Comparison of ENCODE assay signal across 22 cellular contexts in genomic region chr6:147486683-147487082, GRCh38. TPM values are rescaled to one million over a fixed set of nuclear protein-coding genes. Genes with fewer than 3 reads are reported as not detected.
DNase-seq lines count a peak whose midpoint lies in the region; ATAC-seq and TF ChIP-seq lines count a peak whose summit lies in the region.
"Had no signal": no experiment of that assay in that cellular context is flagged by ENCODE, and none has a peak within 500 bp of the region (broad histone marks: within the 10 kb centered on the region; RNA-seq: fewer than 3 reads in every experiment).

No MANE protein-coding gene starts in this region.

- TF ChIP-seq POLR2A in suprapubic skin (IDR thresholded peaks at IDR 0.05), result no peak

- POLR2A ChIA-PET in OCI-LY7 (lab: Charles Lee), result no interaction called here
- POLR2A ChIA-PET in RWPE1 (lab: Yijun Ruan, JAX; ENCODE audit: low non-redundant PET), result no interaction called here

- H3K36me3 ChIP-seq in OCI-LY7 (ENCODE audit: insufficient read depth, low read length) (no peaks in the 10 kb centered on the region), suprapubic skin (no peaks in the 10 kb centered on the region)
- H3K36me3 ChIP-seq: brain microvascular endothelial cell, heart left ventricle, neural progenitor cell, right lobe of liver, thoracic aorta had no signal

- TF ChIP-seq CTCF in OCI-LY7 (conservative IDR thresholded peaks at IDR 0.05; ENCODE audit: low read length) (no peak), RWPE1 (conservative IDR thresholded peaks at IDR 0.05; ENCODE audit: low read depth) (no peak), suprapubic skin (IDR thresholded peaks at IDR 0.05) (no peak)

- H2AFZ ChIP-seq in OCI-LY7 (ENCODE audit: low read length), result no peak overlapping the region
- H2AFZ ChIP-seq: neural progenitor cell had no signal

- no peaks in the 10 kb centered on the region for H3K79me2 ChIP-seq in OCI-LY7 (ENCODE audit: insufficient read depth, low read depth, low read length)

- intact Hi-C loops in OCI-LY7 (cut with micrococcal nuclease; ENCODE audit: unreplicated experiment), result no loop called here

- CTCF ChIA-PET in OCI-LY7 (lab: Charles Lee; ENCODE audit: unreplicated experiment), result no interaction called here
- CTCF ChIA-PET in RWPE1 (lab: Yijun Ruan, JAX), result no interaction called here

- no peaks in the 10 kb centered on the region for H3K27me3 ChIP-seq in suprapubic skin
- H3K27me3 ChIP-seq: brain microvascular endothelial cell, heart left ventricle, neural progenitor cell, right lobe of liver had no signal

- no peak overlapping the region for H3K27ac ChIP-seq in OCI-LY7 (ENCODE audit: low read depth, low read length, poor library complexity, severe bottlenecking)
- no peak overlapping the region for H3K27ac ChIP-seq in RWPE1
- no peak overlapping the region for H3K27ac ChIP-seq in suprapubic skin
- H3K27ac ChIP-seq: brain microvascular endothelial cell, C4-2B, heart left ventricle, neural progenitor cell, right lobe of liver, thoracic aorta had no signal

- no peaks in the 10 kb centered on the region for H3K9me3 ChIP-seq in OCI-LY7 (ENCODE audit: low read length)
- H3K9me3 ChIP-seq in suprapubic skin, result no peaks in the 10 kb centered on the region
- H3K9me3 ChIP-seq: right lobe of liver, thoracic aorta had no signal

- no peaks in the 10 kb centered on the region for H3K4me1 ChIP-seq in OCI-LY7 (ENCODE audit: insufficient read depth, low read length, poor library complexity, severe bottlenecking)
- no peaks in the 10 kb centered on the region for H3K4me1 ChIP-seq in suprapubic skin
- H3K4me1 ChIP-seq: heart left ventricle, neural progenitor cell, right lobe of liver had no signal

- no peak overlapping the region for H3K4me2 ChIP-seq in OCI-LY7 (ENCODE audit: low read length)
- H3K4me2 ChIP-seq: neural progenitor cell had no signal

- H3K4me3 ChIP-seq in OCI-LY7 (ENCODE audit: low read depth, low read length, poor library complexity, severe bottlenecking), result no peak overlapping the region
- no peak overlapping the region for H3K4me3 ChIP-seq in suprapubic skin
- H3K4me3 ChIP-seq: heart left ventricle, neural progenitor cell, right lobe of liver, thoracic aorta had no signal

- DNase-seq in OCI-LY7 (ENCODE audit: low spot score) (peak; percentile 1), RWPE1 (ENCODE audit: low spot score) (no peak), NCI-H345 treated with DMSO at 0.1 percent for 48 hours (lab: John Stamatoyannopoulos, UW; ENCODE audit: unreplicated experiment) (no peak), suprapubic skin (ENCODE audit: low spot score in 2 of 2) (no peak), ACHN (no peak)
- DNase-seq: activated B cell treated with CpG ODN at 0.5 μM for 24 hours; activated naive CD4-positive, alpha-beta T cell treated with anti-CD3 and anti-CD28 coated beads for 36 hours; brain microvascular endothelial cell; effector CD8-positive, alpha-beta T cell; GOT3; heart left ventricle; NCI-H1436 treated with DMSO at 0.1 percent for 48 hours; NCI-H526 treated with DMSO at 0.1 percent for 48 hours; right lobe of liver; stimulated activated naive CD4-positive, alpha-beta T cell treated with Interleukin-2 at 50 U/mL for 16 hours; T1000 had no signal

- H4K20me1 ChIP-seq in OCI-LY7 (ENCODE audit: insufficient read depth, low read length), result no peaks in the 10 kb centered on the region

- BruUV-seq in OCI-LY7 (replicated peaks; lab: Mats Ljungman, UMichigan), result no TSS peak

- ATAC-seq in GM18499 (IDR thresholded peaks at IDR 0.05; ENCODE audit: insufficient read depth, unreplicated experiment) (peak; percentile 65), GM21390 (IDR thresholded peaks at IDR 0.05; ENCODE audit: unreplicated experiment) (peak; percentile 82), HG03103 (IDR thresholded peaks at IDR 0.05; ENCODE audit: low read depth, unreplicated experiment) (peak; percentile 81)
- ATAC-seq: heart left ventricle, right lobe of liver had no signal

- in situ Hi-C loops in ACHN (cut with HindIII; ENCODE audit: low pct_ligation_motif_present, low pct_unique_long_range_greater_than_20kb, low sequenced_read_pairs), result no loop called here

- H3K9me2 ChIP-seq in OCI-LY7 (ENCODE audit: insufficient read depth, low read length), result no peaks in the 10 kb centered on the region

- TF ChIP-seq EP300 in suprapubic skin (IDR thresholded peaks at IDR 0.05), result no peak

RNA-seq across cellular contexts. Expression of gene SAMD5, which starts 21.8 kb away (rescaled TPM):
- 0.13 TPM in 1 of 2 replicates, not detected in the other for total RNA-seq in OCI-LY7 (2014; rRNA removed; shearing (Covaris generic))
- total RNA-seq in OCI-LY7 (2022) (not detected in 2 replicates), suprapubic skin (1 to 10 TPM; 1.0 to 7.8 (median 3.7) TPM)
- total RNA-seq: activated B cell treated with CpG ODN at 0.5 μM for 24 hours; activated naive CD4-positive, alpha-beta T cell treated with anti-CD3 and anti-CD28 coated beads for 36 hours had no signal
